In genomic region chr2:199042660-199043379, GRCh38 we compare ENCODE assay signal across 22 cellular contexts.
"Had no signal": no experiment of that assay in that cellular context is flagged by ENCODE, and none has a peak within 500 bp of the region (broad histone marks: within the 10 kb centered on the region; RNA-seq: fewer than 3 reads in every experiment).

No MANE protein-coding gene starts in this region.

- H3K27me3 ChIP-seq: colonic mucosa, foreskin keratinocyte, hepatocyte, pancreas, spleen, tibial artery, upper lobe of right lung had no signal

- H3K9me3 ChIP-seq: colonic mucosa, left ventricle myocardium inferior, lower lobe of right lung, pancreas, spleen, tibial artery, upper lobe of right lung had no signal

- H3K36me3 ChIP-seq: colonic mucosa, left ventricle myocardium inferior, lower lobe of right lung, pancreas, spleen, tibial artery, upper lobe of right lung had no signal

- H2AFZ ChIP-seq: hepatocyte had no signal

- FAIRE-seq: endothelial cell of umbilical vein, keratinocyte, pancreas had no signal

- H3K79me2 ChIP-seq: hepatocyte had no signal

- H3K4me3 ChIP-seq: colonic mucosa, hepatocyte, left ventricle myocardium inferior, lower lobe of right lung, pancreas, spleen, tibial artery, upper lobe of right lung had no signal

- H3K27ac ChIP-seq: colonic mucosa, foreskin keratinocyte, hepatocyte, left ventricle myocardium inferior, lower lobe of right lung, pancreas, spleen, tibial artery, upper lobe of right lung had no signal

- H3K4me1 ChIP-seq: colonic mucosa, foreskin keratinocyte, left ventricle myocardium inferior, lower lobe of right lung, pancreas, spleen, tibial artery, upper lobe of right lung had no signal

- DNase-seq: colonic mucosa; dermis blood vessel endothelial cell; erythroblast; foreskin keratinocyte; head of caudate nucleus; left cardiac atrium; left ventricle myocardium inferior; lower lobe of right lung; midbrain; occipital lobe; pancreas; right cardiac atrium; spleen; stimulated activated CD4-positive, alpha-beta T cell treated with anti-CD3 and anti-CD28 coated beads, Interleukin-15, amount 100 ng/mL, for 24 hours; stimulated activated CD4-positive, alpha-beta T cell treated with anti-CD3 and anti-CD28 coated beads, Interleukin-1b, Interleukin-23, amount 100 ng/mL, for 48 hours; stimulated activated CD4-positive, alpha-beta T cell treated with anti-CD3 and anti-CD28 coated beads, Interleukin-4, amount 100 ng/mL, for 4 hours; stimulated activated naive CD4-positive, alpha-beta T cell treated with Interleukin-2 at 50 U/mL for 16 hours; tibial artery; upper lobe of right lung had no signal

- H3K4me2 ChIP-seq: hepatocyte had no signal

- ATAC-seq: foreskin keratinocyte, left cardiac atrium, lower lobe of right lung, pancreas, right cardiac atrium, upper lobe of right lung had no signal
